ENCODE assay signal across 18 cellular contexts in the genomic region with DNA sequence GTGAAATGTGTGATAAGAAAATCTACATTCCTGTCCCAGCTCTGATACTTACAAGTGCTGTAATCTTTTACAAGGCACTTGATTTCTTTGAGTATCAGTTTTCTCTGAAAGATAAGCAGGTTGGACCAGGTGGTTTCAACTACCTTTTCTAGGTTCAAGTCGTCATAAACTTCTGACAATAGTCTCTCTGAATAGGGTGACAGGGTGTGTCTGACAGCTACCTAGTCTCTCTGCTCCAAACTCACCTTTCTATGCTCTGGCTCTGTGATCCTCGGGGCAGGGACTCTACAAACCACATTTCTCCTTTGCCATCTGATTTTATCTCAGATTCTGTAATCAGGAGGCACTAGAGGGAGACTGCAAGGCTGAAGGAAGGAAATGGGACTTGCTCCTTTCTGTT.
DNase-seq lines count a peak whose midpoint lies in the region; ATAC-seq, FAIRE-seq and TF ChIP-seq lines count a peak whose summit lies in the region.
"Had no signal": no experiment of that assay in that cellular context is flagged by ENCODE, and none has a peak within 500 bp of the region (broad histone marks: within the 10 kb centered on the region; RNA-seq: fewer than 3 reads in every experiment).

No MANE protein-coding gene starts in this region.

- no peak for TF ChIP-seq POLR2A in A549 (IDR thresholded peaks at IDR 0.05; ENCODE audit: low read length)

- ATAC-seq in A549 (peak in 1 of 2 experiments; percentile 28; a peak in 1 of 6 replicates), left colon (peak; percentile 79), HG02571 (IDR thresholded peaks at IDR 0.05; ENCODE audit: unreplicated experiment) (no peak)
- ATAC-seq: T-cell had no signal

- H3K4me3 Mint-ChIP-seq in chondrocyte (ENCODE audit: unreplicated experiment) (no peak overlapping the region), endothelial cell (ENCODE audit: unreplicated experiment) (no peak overlapping the region)
- H3K4me3 Mint-ChIP-seq: CD8-positive, alpha-beta memory T cell; T-cell had no signal

- FAIRE-seq in A549 (lab: Jason Lieb, UNC): peak; percentile 56
- FAIRE-seq: G401.6 had no signal

- no peak overlapping the region for H3K4me3 ChIP-seq in A549

- TF ChIP-seq CTCF in A549 (IDR thresholded peaks at IDR 0.05) (no peak), chondrocyte (IDR thresholded peaks at IDR 0.05) (no peak), endothelial cell (IDR thresholded peaks at IDR 0.05; ENCODE audit: unreplicated experiment) (no peak)

- no peaks in the 10 kb centered on the region for H3K9me3 Mint-ChIP-seq in chondrocyte (ENCODE audit: low read depth)
- no peaks in the 10 kb centered on the region for H3K9me3 Mint-ChIP-seq in endothelial cell (ENCODE audit: unreplicated experiment)

- no peaks in the 10 kb centered on the region for H3K36me3 Mint-ChIP-seq in chondrocyte (ENCODE audit: low read depth)
- H3K36me3 Mint-ChIP-seq in endothelial cell (ENCODE audit: low read depth, unreplicated experiment): no peaks in the 10 kb centered on the region
- H3K36me3 Mint-ChIP-seq: CD8-positive, alpha-beta memory T cell; T-cell had no signal

- intact Hi-C loops in left colon (cut with DNase I, micrococcal nuclease): no loop called here

- H3K4me1 Mint-ChIP-seq in chondrocyte (ENCODE audit: low read depth) (no peaks in the 10 kb centered on the region), endothelial cell (ENCODE audit: unreplicated experiment) (peaks cover 2% of the 10 kb centered on the region)
- H3K4me1 Mint-ChIP-seq: CD8-positive, alpha-beta memory T cell; T-cell had no signal

- WGBS in A549 (ENCODE audit: missing lambda C conversion rate): 50% methylated on average over 2 of the region's 2 CpGs

- TF ChIP-seq EP300 in A549 (IDR thresholded peaks at IDR 0.05): no peak

- no peak for DNase-seq in A549 (ENCODE audit: low read depth in 1 of 2, low spot score in 1 of 2)
- peak; percentile 45 for DNase-seq in NCI-H146 (lab: John Stamatoyannopoulos, UW)
- DNase-seq in SK-N-DZ (ENCODE audit: low spot score): peak; percentile 10
- no peak for DNase-seq in left colon
- no peak for DNase-seq in chondrocyte (ENCODE audit: low spot score)
- DNase-seq in H4 (ENCODE audit: low spot score): no peak
- DNase-seq in endothelial cell (ENCODE audit: low spot score): no peak
- DNase-seq: C1 segment of cervical spinal cord; CD8-positive, alpha-beta memory T cell; DND-41; Kasumi-1; MM.1S; NCI-H187; Right ventricle myocardium superior; SK-N-SH; T-cell had no signal

- no peak overlapping the region for H3K27ac ChIP-seq in A549

- no peak for TF ChIP-seq RAD21 in A549 (conservative IDR thresholded peaks at IDR 0.05 in 1 of 2, IDR thresholded peaks at IDR 0.05 in 1 of 2)

- no peaks in the 10 kb centered on the region for H3K4me1 ChIP-seq in A549

- POLR2A ChIA-PET in A549 (lab: Yijun Ruan, JAX): no interaction called here

- no peak overlapping the region for H3K4me2 ChIP-seq in A549
- H3K4me2 ChIP-seq: SK-N-SH had no signal

- H3K27me3 Mint-ChIP-seq in chondrocyte (ENCODE audit: low read depth): peaks cover 7% of the 10 kb centered on the region
- H3K27me3 Mint-ChIP-seq in endothelial cell (ENCODE audit: unreplicated experiment): no peaks in the 10 kb centered on the region
- H3K27me3 Mint-ChIP-seq: CD8-positive, alpha-beta memory T cell; T-cell had no signal

- H3K27ac Mint-ChIP-seq in chondrocyte (ENCODE audit: unreplicated experiment) (no peak overlapping the region), endothelial cell (ENCODE audit: unreplicated experiment) (no peak overlapping the region)
- H3K27ac Mint-ChIP-seq: CD8-positive, alpha-beta memory T cell; T-cell had no signal

- H3K9me3 ChIP-seq in A549: no peaks in the 10 kb centered on the region
- H3K9me3 ChIP-seq: SK-N-SH had no signal

- CTCF ChIA-PET in A549 (lab: Yijun Ruan, JAX): interaction anchor here (1.6 kb wide), 1 partner anchor 10 kb away, joined by 6 read pairs; no protein-coding TSS in a partner anchor

TF ChIP-seq in A549, 52 proteins besides CTCF, POLR2A, EP300 and RAD21:
- TF ChIP-seq RNF2 (IDR thresholded peaks at IDR 0.05; ENCODE audit: borderline replicate concordance, low read depth) (no peak), ZC3H11A (IDR thresholded peaks at IDR 0.05) (no peak), BHLHE40 (IDR thresholded peaks at IDR 0.05; ENCODE audit: low read depth, low read length) (no peak), SMC3 (IDR thresholded peaks at IDR 0.05) (no peak), PBX3 (IDR thresholded peaks at IDR 0.05) (no peak), MYC (IDR thresholded peaks at IDR 0.05; ENCODE audit: borderline replicate concordance, low read length) (no peak), PHF8 (IDR thresholded peaks at IDR 0.05; ENCODE audit: borderline replicate concordance, low read depth) (no peak), KDM1A (IDR thresholded peaks at IDR 0.05; ENCODE audit: low read depth) (no peak), KDM5A (IDR thresholded peaks at IDR 0.05) (no peak)
- TF ChIP-seq, protein P1, sequence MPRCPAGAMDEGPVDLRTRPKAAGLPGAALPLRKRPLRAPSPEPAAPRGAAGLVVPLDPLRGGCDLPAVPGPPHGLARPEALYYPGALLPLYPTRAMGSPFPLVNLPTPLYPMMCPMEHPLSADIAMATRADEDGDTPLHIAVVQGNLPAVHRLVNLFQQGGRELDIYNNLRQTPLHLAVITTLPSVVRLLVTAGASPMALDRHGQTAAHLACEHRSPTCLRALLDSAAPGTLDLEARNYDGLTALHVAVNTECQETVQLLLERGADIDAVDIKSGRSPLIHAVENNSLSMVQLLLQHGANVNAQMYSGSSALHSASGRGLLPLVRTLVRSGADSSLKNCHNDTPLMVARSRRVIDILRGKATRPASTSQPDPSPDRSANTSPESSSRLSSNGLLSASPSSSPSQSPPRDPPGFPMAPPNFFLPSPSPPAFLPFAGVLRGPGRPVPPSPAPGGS (IDR thresholded peaks at IDR 0.05): no peak

Comparison
In these comparisons a context has a peak if more than half of its experiments do, and no peak if none do; other contexts are left out.
1. DNase-seq: peak in NCI-H146 (single experiment) and SK-N-DZ (single experiment); none in A549 (0 of 2), left colon (0 of 2), chondrocyte (single experiment), H4 (single experiment) and endothelial cell (single experiment).